In the genomic region with DNA sequence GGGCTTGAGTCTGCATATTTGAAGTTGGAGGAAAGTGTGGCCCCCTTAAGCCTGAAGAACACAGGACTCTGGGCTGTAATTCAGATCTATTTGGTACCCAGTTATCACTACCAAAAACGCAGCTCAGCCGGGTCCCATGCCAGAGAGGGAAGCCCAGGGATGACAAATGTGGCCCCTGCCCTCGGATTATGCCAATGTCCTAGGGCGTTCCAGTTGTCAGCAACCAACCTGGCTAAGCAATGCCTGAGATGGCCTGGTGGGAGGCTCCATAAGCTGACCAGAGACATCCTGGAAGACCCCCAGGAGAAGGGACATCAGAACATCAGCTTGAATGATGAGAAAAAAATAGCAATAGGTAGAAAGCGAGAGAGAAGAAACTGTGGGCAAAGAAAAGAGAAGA, we compare ENCODE assay signal across 21 cellular contexts.
A peak's percentile ranks its signal among the peaks of the same experiment; 100 is the strongest.
DNase-seq lines count a peak whose midpoint lies in the region; ATAC-seq lines count a peak whose summit lies in the region.
"Had no signal": no experiment of that assay in that cellular context is flagged by ENCODE, and none has a peak within 500 bp of the region (broad histone marks: within the 10 kb centered on the region; RNA-seq: fewer than 3 reads in every experiment).

No MANE protein-coding gene starts in this region.

- intact Hi-C loops in cardiac septum (cut with DNase I): no loop called here
- intact Hi-C loops in left ventricle myocardium superior (cut with micrococcal nuclease): no loop called here
- intact Hi-C loops in posterior vena cava (cut with DNase I): no loop called here

- ATAC-seq in left ventricle myocardium superior: no peak
- ATAC-seq: GM12878 had no signal

- DNase-seq in cardiac septum (ENCODE audit: low spot score) (peak; percentile 27), left ventricle myocardium superior (no peak), mesenteric fat pad (ENCODE audit: low spot score) (peak; percentile 71), posterior vena cava (ENCODE audit: low spot score) (peak; percentile 35), cerebellar cortex (ENCODE audit: low spot score) (no peak), glomerular visceral epithelial cell (ENCODE audit: extremely low spot score) (no peak)
- DNase-seq: 8988T; ACHN; BE2C; CD4-positive, alpha-beta memory T cell; CD4-positive, CD25-positive, alpha-beta regulatory T cell; CD8-positive, alpha-beta memory T cell; COR-L47; DMS 273 treated with DMSO at 0.1 percent for 48 hours; DMS153; DMS53; DMS79; DND-41; EL; GDM1 had no signal

Comparison
In these comparisons a context has a peak if more than half of its experiments do, and no peak if none do; other contexts are left out.
1. DNase-seq: peak in cardiac septum (single experiment), mesenteric fat pad (single experiment) and posterior vena cava (single experiment); none in left ventricle myocardium superior (single experiment), cerebellar cortex (single experiment) and glomerular visceral epithelial cell (single experiment).